ENCODE assay signal across 13 cellular contexts in genomic region chr10:3102721-3103410, GRCh38. TPM values are rescaled to one million over a fixed set of nuclear protein-coding genes. Genes with fewer than 3 reads are reported as not detected.
DNase-seq lines count a peak whose midpoint lies in the region; ATAC-seq, FAIRE-seq and TF ChIP-seq lines count a peak whose summit lies in the region.
"Had no signal": no experiment of that assay in that cellular context is flagged by ENCODE, and none has a peak within 500 bp of the region (broad histone marks: within the 10 kb centered on the region; RNA-seq: fewer than 3 reads in every experiment).

No MANE protein-coding gene starts in this region.

- POLR2A ChIA-PET in WTC11 (lab: Charles Lee), result no interaction called here

- no peak for TF ChIP-seq POLR2A in H54 (IDR thresholded peaks at IDR 0.05; ENCODE audit: low read depth, low read length)

- H3K27me3 Mint-ChIP-seq in WTC11 (ENCODE audit: low read depth), result no peaks in the 10 kb centered on the region
- no peaks in the 10 kb centered on the region for H3K27me3 Mint-ChIP-seq in activated CD4-positive, alpha-beta T cell treated with anti-CD3 and anti-CD28 coated beads, Interleukin-2, amount 10 ng/mL, durations not matched to agents 24 days and 14 days

- H3K9ac ChIP-seq in HUES6 (ENCODE audit: low read length), result no peak overlapping the region

- H3K9me3 Mint-ChIP-seq in WTC11, result no peaks in the 10 kb centered on the region
- H3K9me3 Mint-ChIP-seq in activated CD4-positive, alpha-beta T cell treated with anti-CD3 and anti-CD28 coated beads, Interleukin-2, amount 10 ng/mL, durations not matched to agents 24 days and 14 days, result no peaks in the 10 kb centered on the region

- intact Hi-C loops in activated CD4-positive, alpha-beta T cell treated with anti-CD3 and anti-CD28 coated beads, Interleukin-2, amount 10 ng/mL, durations not matched to agents 24 days and 14 days (cut with micrococcal nuclease), result no loop called here

- H3K9me3 ChIP-seq in HUES6 (ENCODE audit: control insufficient read depth, insufficient read depth, low read depth, low read length), result no peaks in the 10 kb centered on the region

- no peak for DNase-seq in WTC11 (ENCODE audit: low spot score)
- peak; percentile 77 for DNase-seq in fibroblast of mammary gland (ENCODE audit: low read depth)
- peak; percentile 88 for DNase-seq in renal cortical epithelial cell (ENCODE audit: low read depth)
- DNase-seq in activated CD4-positive, alpha-beta T cell treated with anti-CD3 and anti-CD28 coated beads, Interleukin-2, amount 10 ng/mL, durations not matched to agents 24 days and 14 days, result no peak
- DNase-seq in H54 (ENCODE audit: insufficient read length, low spot score), result no peak
- DNase-seq: activated CD4-positive, alpha-beta T cell treated with anti-CD3 and anti-CD28 coated beads, Interleukin-2, amount 50 U/mL, for 4 hours; stimulated activated naive CD4-positive, alpha-beta T cell treated with Interleukin-2 at 50 U/mL for 16 hours had no signal

- H3K4me1 Mint-ChIP-seq in WTC11, result peaks cover 16% of the 10 kb centered on the region
- peaks cover 6% of the 10 kb centered on the region for H3K4me1 Mint-ChIP-seq in activated CD4-positive, alpha-beta T cell treated with anti-CD3 and anti-CD28 coated beads, Interleukin-2, amount 10 ng/mL, durations not matched to agents 24 days and 14 days

- FAIRE-seq in H54 (lab: Jason Lieb, UNC), result no peak
- FAIRE-seq: G401.6, K562 had no signal

- ATAC-seq in WTC11, result peak; percentile 25
- no peak for ATAC-seq in HG03196 (IDR thresholded peaks at IDR 0.05; ENCODE audit: unreplicated experiment)
- no peak for ATAC-seq in GM18870 (IDR thresholded peaks at IDR 0.05; ENCODE audit: unreplicated experiment)
- ATAC-seq: K562, Panc1 had no signal

- TF ChIP-seq CTCF in WTC11 (IDR thresholded peaks at IDR 0.05), result no peak
- no peak for TF ChIP-seq CTCF in fibroblast of mammary gland (conservative IDR thresholded peaks at IDR 0.05; ENCODE audit: control insufficient read depth, insufficient read depth, low read depth, low read length)

- peak overlapping the region; percentile 95 for H3K27ac Mint-ChIP-seq in WTC11
- no peak overlapping the region for H3K27ac Mint-ChIP-seq in activated CD4-positive, alpha-beta T cell treated with anti-CD3 and anti-CD28 coated beads, Interleukin-2, amount 10 ng/mL, durations not matched to agents 24 days and 14 days

- H3K27ac ChIP-seq in HUES6 (ENCODE audit: low read depth, low read length), result peak overlapping the region; percentile 56; the same call in 1 of the 2 replicates

- no peak overlapping the region for H3K4me3 Mint-ChIP-seq in WTC11
- no peak overlapping the region for H3K4me3 Mint-ChIP-seq in activated CD4-positive, alpha-beta T cell treated with anti-CD3 and anti-CD28 coated beads, Interleukin-2, amount 10 ng/mL, durations not matched to agents 24 days and 14 days

- H3K4me3 ChIP-seq in HUES6 (ENCODE audit: low read depth, low read length) (no peak overlapping the region), fibroblast of mammary gland (ENCODE audit: control insufficient read depth, low read depth, low read length) (no peak overlapping the region)
- H3K4me3 ChIP-seq: K562 had no signal

- peaks cover 9% of the 10 kb centered on the region for H3K4me1 ChIP-seq in HUES6 (ENCODE audit: control insufficient read depth, insufficient read depth, low read length)

- peaks cover 69% of the 10 kb centered on the region for H3K36me3 Mint-ChIP-seq in WTC11
- H3K36me3 Mint-ChIP-seq in activated CD4-positive, alpha-beta T cell treated with anti-CD3 and anti-CD28 coated beads, Interleukin-2, amount 10 ng/mL, durations not matched to agents 24 days and 14 days (ENCODE audit: low read depth), result peaks cover 73% of the 10 kb centered on the region

- H3K36me3 ChIP-seq in HUES6 (ENCODE audit: control insufficient read depth, insufficient read depth, low read length), result peaks cover 79% of the 10 kb centered on the region

- no peaks in the 10 kb centered on the region for H3K27me3 ChIP-seq in HUES6 (ENCODE audit: control insufficient read depth, insufficient read depth, low read length)

- CTCF ChIA-PET in WTC11 (lab: Charles Lee), result no interaction called here

TF ChIP-seq in WTC11, 78 proteins besides CTCF, POLR2A, EP300 and RAD21:
- TF ChIP-seq ZNF416 (CRISPR knock-in tag; IDR thresholded peaks at IDR 0.05), result no peak
- no peak for TF ChIP-seq ATF2 (CRISPR knock-in tag; IDR thresholded peaks at IDR 0.05; ENCODE audit: borderline replicate concordance, low read depth)
- no peak for TF ChIP-seq FOXJ3 (CRISPR knock-in tag; IDR thresholded peaks at IDR 0.05; ENCODE audit: borderline replicate concordance)
- no peak for TF ChIP-seq KAT7 (CRISPR knock-in tag; IDR thresholded peaks at IDR 0.05; ENCODE audit: borderline replicate concordance)
- no peak for TF ChIP-seq ZNF396 (CRISPR knock-in tag; IDR thresholded peaks at IDR 0.05; ENCODE audit: borderline replicate concordance)
- TF ChIP-seq CBFB (CRISPR knock-in tag; IDR thresholded peaks at IDR 0.05; ENCODE audit: low read depth), result no peak
- TF ChIP-seq ATF1 (CRISPR knock-in tag; IDR thresholded peaks at IDR 0.05), result no peak
- TF ChIP-seq USF2 (CRISPR knock-in tag; IDR thresholded peaks at IDR 0.05), result no peak
- TF ChIP-seq PRDM15 (CRISPR knock-in tag; IDR thresholded peaks at IDR 0.05), result no peak
- no peak for TF ChIP-seq GRHL2 (CRISPR knock-in tag; IDR thresholded peaks at IDR 0.05; ENCODE audit: insufficient replicate concordance, severe bottlenecking)
- TF ChIP-seq, protein P1, sequence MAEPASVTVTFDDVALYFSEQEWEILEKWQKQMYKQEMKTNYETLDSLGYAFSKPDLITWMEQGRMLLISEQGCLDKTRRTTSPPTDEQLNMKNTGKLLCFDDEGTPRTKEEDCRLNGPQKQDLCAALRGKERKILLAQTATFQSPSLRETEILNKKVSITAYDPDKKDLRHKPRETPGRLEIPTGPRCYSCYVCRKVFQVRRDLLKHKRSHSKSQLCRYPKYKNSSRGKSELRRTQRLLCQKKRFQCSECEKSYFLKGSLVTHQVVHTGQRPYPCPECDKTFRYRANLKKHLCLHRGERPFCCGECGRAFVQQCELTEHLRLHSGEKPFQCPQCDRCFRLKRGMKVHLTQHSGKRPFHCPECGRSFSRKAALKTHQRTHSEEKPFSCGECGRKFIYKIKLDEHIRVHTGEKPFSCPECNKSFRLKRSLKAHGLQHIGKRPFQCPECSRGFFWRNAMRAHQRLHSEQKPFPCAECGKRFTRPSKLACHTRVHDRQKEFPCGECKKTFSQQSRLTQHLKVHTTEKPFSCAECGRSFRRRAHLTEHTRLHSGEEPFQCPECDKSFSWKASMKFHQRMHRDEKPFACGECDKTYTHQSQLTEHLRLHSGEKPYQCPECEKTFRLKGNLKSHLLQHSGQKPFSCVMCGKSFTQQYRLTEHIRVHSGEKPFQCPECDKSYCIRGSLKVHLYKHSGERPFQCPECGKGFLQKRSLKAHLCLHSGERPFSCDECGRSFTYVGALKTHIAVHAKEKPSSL (CRISPR knock-in tag; conservative IDR thresholded peaks at IDR 0.05), result no peak

RNA-seq across cellular contexts. Expression of gene PFKP, which starts 35.5 kb away (rescaled TPM):
- total RNA-seq in WTC11 (2021) (127 to 156 TPM (median 150 TPM) in 3 replicates), renal cortical epithelial cell (565 and 603 TPM in 2 replicates)
- 284 and 294 TPM in 2 replicates for total RNA-seq in activated CD4-positive, alpha-beta T cell treated with anti-CD3 and anti-CD28 coated beads, Interleukin-2, amount 10 ng/mL, durations not matched to agents 24 days and 14 days

Comparison
In these comparisons a context has a peak if more than half of its experiments do, and no peak if none do; other contexts are left out.
1. DNase-seq: peak in fibroblast of mammary gland (single experiment) and renal cortical epithelial cell (single experiment); none in WTC11 (single experiment), activated CD4-positive, alpha-beta T cell treated with anti-CD3 and anti-CD28 coated beads, Interleukin-2, amount 10 ng/mL, durations not matched to agents 24 days and 14 days (single experiment) and H54 (single experiment).